Comparison of ENCODE assay signal across 1 cellular context in genomic region chr6:136550330-136551071, GRCh38.
TF ChIP-seq lines count a peak whose summit lies in the region.

Gene MAP7 (minus strand): TSS chr6:136550422. CDS start chr6:136550408, 14 bp downstream.

TF ChIP-seq in K562, 482 proteins besides CTCF, POLR2A, EP300 and RAD21 (continued from another document and continues in another):
- TF ChIP-seq TRIM25 (IDR thresholded peaks at IDR 0.05; ENCODE audit: borderline replicate concordance) (no peak), NFATC3 (IDR thresholded peaks at IDR 0.05) (no peak), ATF7 (IDR thresholded peaks at IDR 0.05) (peak; percentile 75), NCOA4 (IDR thresholded peaks at IDR 0.05; ENCODE audit: partially characterized antibody) (no peak), L3MBTL2 (IDR thresholded peaks at IDR 0.05) (peak; percentile 71), TAF9B (IDR thresholded peaks at IDR 0.05; ENCODE audit: partially characterized antibody) (no peak), NEUROD1 (IDR thresholded peaks at IDR 0.05; ENCODE audit: borderline replicate concordance, low read depth, low read length, partially characterized antibody) (no peak), ZNF134 (CRISPR knock-in tag; conservative IDR thresholded peaks at IDR 0.05) (no peak), RBM22 (IDR thresholded peaks at IDR 0.05; ENCODE audit: low read depth, low read length, poor library complexity, severe bottlenecking) (no peak), GATAD2B (IDR thresholded peaks at IDR 0.05; ENCODE audit: borderline replicate concordance) (peak; percentile 94), RFX7 (CRISPR knock-in tag; IDR thresholded peaks at IDR 0.05) (no peak), KDM4B (IDR thresholded peaks at IDR 0.05; ENCODE audit: borderline replicate concordance in 2 of 2, low read depth in 1 of 2) (no peak), HBP1 (CRISPR knock-in tag; IDR thresholded peaks at IDR 0.05) (no peak), ZNF655 (CRISPR knock-in tag; IDR thresholded peaks at IDR 0.05) (no peak), NCOA2 (IDR thresholded peaks at IDR 0.05; ENCODE audit: partially characterized antibody in 2 of 2) (no peak), HDAC1 (IDR thresholded peaks at IDR 0.05) (0 out of 4 replicates have a peak, but pooled peaks of 1 of the 2 experiments have one; percentile 12), PHB2 (IDR thresholded peaks at IDR 0.05; ENCODE audit: low read depth) (no peak), KHSRP (IDR thresholded peaks at IDR 0.05) (no peak), ZNF740 (CRISPR knock-in tag; IDR thresholded peaks at IDR 0.05) (no peak), ZNF740 (tag; IDR thresholded peaks at IDR 0.05) (no peak), THRB (CRISPR knock-in tag; conservative IDR thresholded peaks at IDR 0.05) (no peak), HES1 (IDR thresholded peaks at IDR 0.05; ENCODE audit: low read depth) (no peak), EWSR1 (IDR thresholded peaks at IDR 0.05; ENCODE audit: borderline replicate concordance, low read depth, partially characterized antibody) (no peak), PREB (CRISPR knock-in tag; IDR thresholded peaks at IDR 0.05) (peak; percentile 96; the same call in 1 of the 2 replicates), ZBTB1 (CRISPR knock-in tag; IDR thresholded peaks at IDR 0.05; ENCODE audit: borderline replicate concordance, low read depth) (peak; percentile 70; the same call in 1 of the 2 replicates), HNRNPK (IDR thresholded peaks at IDR 0.05; ENCODE audit: low read depth, low read length, poor library complexity, severe bottlenecking) (peak; percentile 46), HSF4 (CRISPR knock-in tag; IDR thresholded peaks at IDR 0.05; ENCODE audit: borderline replicate concordance) (no peak), PKNOX1 (IDR thresholded peaks at IDR 0.05) (no peak), ZNF561 (CRISPR knock-in tag; conservative IDR thresholded peaks at IDR 0.05) (no peak), TSC22D4 (tag; IDR thresholded peaks at IDR 0.05) (no peak), ZNF780A (CRISPR knock-in tag; IDR thresholded peaks at IDR 0.05) (no peak), ZNF609 (CRISPR knock-in tag; IDR thresholded peaks at IDR 0.05; ENCODE audit: borderline replicate concordance) (no peak), ZNF518B (CRISPR knock-in tag; IDR thresholded peaks at IDR 0.05) (no peak), CBFA2T3 (IDR thresholded peaks at IDR 0.05) (no peak), SNIP1 (IDR thresholded peaks at IDR 0.05; ENCODE audit: low read depth) (no peak), HLTF (IDR thresholded peaks at IDR 0.05) (no peak), ZNF57 (CRISPR knock-in tag; IDR thresholded peaks at IDR 0.05) (no peak), POLR2AphosphoS5 (IDR thresholded peaks at IDR 0.05; ENCODE audit: control insufficient read depth, insufficient read depth, low read depth, low read length) (no peak), PURB (CRISPR knock-in tag; IDR thresholded peaks at IDR 0.05; ENCODE audit: low read depth) (no peak), TEAD4 (IDR thresholded peaks at IDR 0.05; ENCODE audit: low read length) (no peak), TEAD4 (CRISPR knock-in tag; IDR thresholded peaks at IDR 0.05; ENCODE audit: borderline replicate concordance) (0 out of 2 replicates have a peak, but pooled peaks have one; percentile 43), ELF1 (tag; IDR thresholded peaks at IDR 0.05) (0 out of 2 replicates have a peak, but pooled peaks have one; percentile 39), E2F3 (CRISPR knock-in tag; IDR thresholded peaks at IDR 0.05) (0 out of 2 replicates have a peak, but pooled peaks have one; percentile 29), JUND (IDR thresholded peaks at IDR 0.05; ENCODE audit: borderline replicate concordance, low read depth, low read length) (peak; percentile 56; the same call in 1 of the 2 replicates), JUND (tag; IDR thresholded peaks at IDR 0.05; ENCODE audit: borderline replicate concordance, low read depth, low read length) (peak; percentile 45; the same call in 1 of the 3 replicates), ZNF644 (tag; IDR thresholded peaks at IDR 0.05; ENCODE audit: low read depth) (no peak), WHSC1 (IDR thresholded peaks at IDR 0.05; ENCODE audit: low read length) (no peak), KDM1A (IDR thresholded peaks at IDR 0.05) (no peak), TAL1 (IDR thresholded peaks at IDR 0.05) (no peak), ZBTB7A (IDR thresholded peaks at IDR 0.05; ENCODE audit: borderline replicate concordance, control insufficient read depth, low read depth, low read length) (peak; percentile 42; the same call in 1 of the 2 replicates)
